Comparison of ENCODE assay signal across 24 cellular contexts in the genomic region with DNA sequence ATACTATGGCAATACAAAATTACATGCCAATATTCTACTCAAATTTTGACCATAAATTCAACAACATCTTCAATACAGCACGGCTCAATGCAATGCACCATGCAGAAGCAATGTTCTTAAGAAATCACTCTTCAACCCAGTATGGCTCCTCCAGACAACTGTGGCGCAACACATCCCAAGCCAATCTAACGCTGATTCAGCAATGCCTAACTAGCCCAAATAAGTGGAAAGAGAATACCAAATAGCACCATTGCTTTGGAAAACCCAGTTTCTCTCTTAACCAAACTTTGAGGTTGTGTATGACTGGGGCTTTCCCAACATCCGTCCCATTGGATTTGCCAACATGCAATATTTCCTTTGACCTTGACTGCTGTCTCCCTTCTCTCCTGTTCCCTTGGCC.
"Had no signal": no experiment of that assay in that cellular context is flagged by ENCODE, and none has a peak within 500 bp of the region (broad histone marks: within the 10 kb centered on the region; RNA-seq: fewer than 3 reads in every experiment).

No MANE protein-coding gene starts in this region.

- H3K27ac ChIP-seq: epithelial cell of prostate, esophagus muscularis mucosa, gastroesophageal sphincter, left ventricle myocardium inferior, lower lobe of right lung, neutrophil, psoas muscle, right lobe of liver, spleen, testis, tibial nerve had no signal

- H3K4me1 ChIP-seq: esophagus muscularis mucosa, gastroesophageal sphincter, left ventricle myocardium inferior, lower lobe of right lung, psoas muscle, spleen, testis, tibial nerve had no signal

- H3K36me3 ChIP-seq: esophagus muscularis mucosa, gastroesophageal sphincter, left ventricle myocardium inferior, lower lobe of right lung, neutrophil, right lobe of liver, spleen, tibial nerve had no signal

- H3K9me3 ChIP-seq: esophagus muscularis mucosa, gastroesophageal sphincter, left ventricle myocardium inferior, lower lobe of right lung, mucosa of descending colon, neutrophil, psoas muscle, right lobe of liver, spleen, testis, tibial nerve had no signal

- ATAC-seq: gastroesophageal sphincter; left cardiac atrium; lower lobe of right lung; mucosa of descending colon; naive thymus-derived CD8-positive, alpha-beta T cell; psoas muscle; right lobe of liver; stimulated activated naive B cell treated with anti-CD40 and anti-IgM and Interleukin-4, amounts not matched to agents 10 μg/mL and 1 μg/mL and 100 μg/mL, for 72 hours; stimulated activated naive CD8-positive, alpha-beta T cell treated with anti-CD3 and anti-CD28 coated beads, Interleukin-15, amount 100 ng/mL, for 72 hours had no signal

- DNase-seq: cortex of kidney; effector memory CD4-positive, alpha-beta T cell; glutamatergic neuron; immature natural killer cell; left cardiac atrium; left ventricle myocardium inferior; lower lobe of right lung; mucosa of descending colon; naive thymus-derived CD8-positive, alpha-beta T cell; psoas muscle; retina; right lobe of liver; spleen; stimulated activated CD4-positive, alpha-beta T cell treated with anti-CD3 and anti-CD28 coated beads, Interleukin-15, amount 100 ng/mL, for 24 hours; stimulated activated CD4-positive, alpha-beta T cell treated with anti-CD3 and anti-CD28 coated beads, Interleukin-1b, Interleukin-23, amount 100 ng/mL, for 48 hours; stimulated activated CD4-positive, alpha-beta T cell treated with anti-CD3 and anti-CD28 coated beads, Interleukin-4, amount 100 ng/mL, for 24 hours; stimulated activated naive B cell treated with anti-CD40 and anti-IgM and Interleukin-4, amounts not matched to agents 10 μg/mL and 1 μg/mL and 100 μg/mL, for 72 hours; stimulated activated naive CD8-positive, alpha-beta T cell treated with anti-CD3 and anti-CD28 coated beads, Interleukin-15, amount 100 ng/mL, for 72 hours; testis had no signal

- H3K4me3 ChIP-seq: esophagus muscularis mucosa, gastroesophageal sphincter, left ventricle myocardium inferior, lower lobe of right lung, mucosa of descending colon, psoas muscle, right lobe of liver, spleen, testis, tibial nerve had no signal

- H3K27me3 ChIP-seq: esophagus muscularis mucosa, gastroesophageal sphincter, neutrophil, right lobe of liver, spleen, testis, tibial nerve had no signal
